27 cellular contexts compared by ENCODE assay signal in the genomic region with DNA sequence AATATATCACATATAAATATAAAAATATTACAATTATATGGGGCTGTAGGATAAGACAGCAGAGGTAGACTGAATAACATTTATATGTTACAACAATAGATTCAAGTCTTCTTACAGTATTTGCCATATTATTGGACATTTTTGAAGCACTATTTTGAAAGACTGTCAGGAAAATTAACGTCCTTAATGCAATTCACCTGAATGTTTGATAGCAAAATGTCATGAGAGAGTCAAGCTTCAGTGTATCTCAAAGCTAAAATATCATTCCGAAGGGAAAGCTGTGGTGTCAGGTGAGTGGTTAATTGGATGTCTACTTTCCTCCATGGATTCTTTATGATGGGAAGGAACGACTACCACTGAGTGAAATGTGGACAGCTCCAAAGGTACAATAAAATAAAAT.
DNase-seq lines count a peak whose midpoint lies in the region; TF ChIP-seq lines count a peak whose summit lies in the region.
"Had no signal": no experiment of that assay in that cellular context is flagged by ENCODE, and none has a peak within 500 bp of the region (broad histone marks: within the 10 kb centered on the region; RNA-seq: fewer than 3 reads in every experiment).

No MANE protein-coding gene starts in this region.

- BruUV-seq in PC-9 (replicated peaks; lab: Mats Ljungman, UMichigan): no TSS peak

- H2AFZ ChIP-seq in neural cell (ENCODE audit: low read depth, low read length) (no peak overlapping the region), PC-9 (no peak overlapping the region)

- H3K9me3 ChIP-seq in neural cell (ENCODE audit: low read length): no peaks in the 10 kb centered on the region
- H3K9me3 ChIP-seq in PC-9 (ENCODE audit: insufficient read depth, low read depth): no peaks in the 10 kb centered on the region
- H3K9me3 ChIP-seq: A549; BE2C; BLaER1; BLaER1 treated with 17β-estradiol and CSF1 and Interleukin-3, amounts not matched to agents 10 nM and 100 nM; Caco-2 had no signal

- H3K4me2 ChIP-seq in neural cell (ENCODE audit: low read length) (no peak overlapping the region), PC-9 (no peak overlapping the region)
- H3K4me2 ChIP-seq: A549; BLaER1; BLaER1 treated with 17β-estradiol and CSF1 and Interleukin-3, amounts not matched to agents 10 nM and 100 nM had no signal

- H4K20me1 ChIP-seq in neural cell (ENCODE audit: insufficient read depth) (no peaks in the 10 kb centered on the region), PC-9 (ENCODE audit: insufficient read depth) (no peaks in the 10 kb centered on the region)
- H4K20me1 ChIP-seq: BLaER1; BLaER1 treated with 17β-estradiol and CSF1 and Interleukin-3, amounts not matched to agents 10 nM and 100 nM had no signal

- H3K27me3 ChIP-seq in neural cell (ENCODE audit: insufficient read depth, low read depth, low read length) (no peaks in the 10 kb centered on the region), PC-9 (ENCODE audit: insufficient read depth, low read depth) (no peaks in the 10 kb centered on the region)
- H3K27me3 ChIP-seq: BE2C; BLaER1; BLaER1 treated with 17β-estradiol and CSF1 and Interleukin-3, amounts not matched to agents 10 nM and 100 nM had no signal

- H3K4me1 ChIP-seq in PC-9 (replicated peaks; ENCODE audit: insufficient read depth): no peaks in the 10 kb centered on the region
- H3K4me1 ChIP-seq: A549, BE2C, BLaER1, Caco-2 had no signal

- no peak for DNase-seq in PC-9
- DNase-seq: 8988T; ACHN; AML-193; BE2C; C1 segment of cervical spinal cord; Caco-2; Calu3; CD4-positive, alpha-beta memory T cell; CD4-positive, alpha-beta T cell; CD4-positive, CD25-positive, alpha-beta regulatory T cell; CD8-positive, alpha-beta memory T cell; CD8-positive, alpha-beta T cell; COR-L47; DMS 273 treated with DMSO at 0.1 percent for 48 hours; DMS153; DMS53; DMS79; DMS79 treated with DMSO at 0.1 percent for 48 hours; DND-41; EL had no signal

- intact Hi-C loops in PC-9 (cut with micrococcal nuclease; ENCODE audit: unreplicated experiment): no loop called here

- no peaks in the 10 kb centered on the region for H3K9me2 ChIP-seq in neural cell (ENCODE audit: insufficient read depth, low read length)
- no peaks in the 10 kb centered on the region for H3K9me2 ChIP-seq in PC-9 (ENCODE audit: insufficient read depth)

- H3K79me2 ChIP-seq in neural cell (replicated peaks; ENCODE audit: insufficient read depth, low read length) (no peaks in the 10 kb centered on the region), PC-9 (ENCODE audit: low read depth) (no peaks in the 10 kb centered on the region)

- H3K4me3 ChIP-seq in neural cell (ENCODE audit: low read length) (no peak overlapping the region), PC-9 (no peak overlapping the region)
- H3K4me3 ChIP-seq: A549; BLaER1; BLaER1 treated with 17β-estradiol and CSF1 and Interleukin-3, amounts not matched to agents 10 nM and 100 nM had no signal

- H3F3A ChIP-seq in neural cell (ENCODE audit: insufficient read depth, low read length, poor library complexity, severe bottlenecking): no peaks in the 10 kb centered on the region
- H3F3A ChIP-seq in PC-9 (ENCODE audit: insufficient read depth, low read depth): no peaks in the 10 kb centered on the region

- CTCF ChIA-PET in PC-9 (lab: Charles Lee): no interaction called here

- TF ChIP-seq CTCF in neural cell (IDR thresholded peaks at IDR 0.05; ENCODE audit: poor library complexity, severe bottlenecking) (no peak), PC-9 (conservative IDR thresholded peaks at IDR 0.05) (no peak)

- H3K27ac ChIP-seq in neural cell (ENCODE audit: low read length) (no peak overlapping the region), PC-9 (no peak overlapping the region)
- H3K27ac ChIP-seq: 22Rv1; A549; BLaER1; BLaER1 treated with 17β-estradiol and CSF1 and Interleukin-3, amounts not matched to agents 10 nM and 100 nM; C4-2B had no signal

- TF ChIP-seq EP300 in neural cell (conservative IDR thresholded peaks at IDR 0.05; ENCODE audit: poor library complexity, severe bottlenecking): peak; percentile 95

- POLR2A ChIA-PET in PC-9 (lab: Charles Lee; ENCODE audit: unreplicated experiment): no interaction called here

- no peak overlapping the region for H3K9ac ChIP-seq in neural cell (ENCODE audit: low read length)
- H3K9ac ChIP-seq: BLaER1; BLaER1 treated with 17β-estradiol and CSF1 and Interleukin-3, amounts not matched to agents 10 nM and 100 nM had no signal

- no peak for TF ChIP-seq RAD21 in neural cell (conservative IDR thresholded peaks at IDR 0.05)

- no peaks in the 10 kb centered on the region for H3K36me3 ChIP-seq in neural cell (ENCODE audit: insufficient read depth, low read length)
- H3K36me3 ChIP-seq in PC-9 (ENCODE audit: low read depth): no peaks in the 10 kb centered on the region
- H3K36me3 ChIP-seq: BE2C; BLaER1; BLaER1 treated with 17β-estradiol and CSF1 and Interleukin-3, amounts not matched to agents 10 nM and 100 nM had no signal

TF ChIP-seq in neural cell, 6 proteins besides CTCF, POLR2A, EP300 and RAD21:
- no peak for TF ChIP-seq SMC3 (conservative IDR thresholded peaks at IDR 0.05; ENCODE audit: poor library complexity)
- TF ChIP-seq EZH2 (IDR thresholded peaks at IDR 0.05; ENCODE audit: borderline replicate concordance, insufficient read depth, low read length, poor library complexity, severe bottlenecking): no peak
- TF ChIP-seq TAF1 (IDR thresholded peaks at IDR 0.05; ENCODE audit: low read depth): no peak
- peak; percentile 93 for TF ChIP-seq POLR2AphosphoS5 (IDR thresholded peaks at IDR 0.05)
- TF ChIP-seq MXI1 (conservative IDR thresholded peaks at IDR 0.05; ENCODE audit: poor library complexity, severe bottlenecking): no peak
- TF ChIP-seq, protein P1, sequence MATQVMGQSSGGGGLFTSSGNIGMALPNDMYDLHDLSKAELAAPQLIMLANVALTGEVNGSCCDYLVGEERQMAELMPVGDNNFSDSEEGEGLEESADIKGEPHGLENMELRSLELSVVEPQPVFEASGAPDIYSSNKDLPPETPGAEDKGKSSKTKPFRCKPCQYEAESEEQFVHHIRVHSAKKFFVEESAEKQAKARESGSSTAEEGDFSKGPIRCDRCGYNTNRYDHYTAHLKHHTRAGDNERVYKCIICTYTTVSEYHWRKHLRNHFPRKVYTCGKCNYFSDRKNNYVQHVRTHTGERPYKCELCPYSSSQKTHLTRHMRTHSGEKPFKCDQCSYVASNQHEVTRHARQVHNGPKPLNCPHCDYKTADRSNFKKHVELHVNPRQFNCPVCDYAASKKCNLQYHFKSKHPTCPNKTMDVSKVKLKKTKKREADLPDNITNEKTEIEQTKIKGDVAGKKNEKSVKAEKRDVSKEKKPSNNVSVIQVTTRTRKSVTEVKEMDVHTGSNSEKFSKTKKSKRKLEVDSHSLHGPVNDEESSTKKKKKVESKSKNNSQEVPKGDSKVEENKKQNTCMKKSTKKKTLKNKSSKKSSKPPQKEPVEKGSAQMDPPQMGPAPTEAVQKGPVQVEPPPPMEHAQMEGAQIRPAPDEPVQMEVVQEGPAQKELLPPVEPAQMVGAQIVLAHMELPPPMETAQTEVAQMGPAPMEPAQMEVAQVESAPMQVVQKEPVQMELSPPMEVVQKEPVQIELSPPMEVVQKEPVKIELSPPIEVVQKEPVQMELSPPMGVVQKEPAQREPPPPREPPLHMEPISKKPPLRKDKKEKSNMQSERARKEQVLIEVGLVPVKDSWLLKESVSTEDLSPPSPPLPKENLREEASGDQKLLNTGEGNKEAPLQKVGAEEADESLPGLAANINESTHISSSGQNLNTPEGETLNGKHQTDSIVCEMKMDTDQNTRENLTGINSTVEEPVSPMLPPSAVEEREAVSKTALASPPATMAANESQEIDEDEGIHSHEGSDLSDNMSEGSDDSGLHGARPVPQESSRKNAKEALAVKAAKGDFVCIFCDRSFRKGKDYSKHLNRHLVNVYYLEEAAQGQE (IDR thresholded peaks at IDR 0.05; ENCODE audit: borderline replicate concordance): peak; percentile 41
